ENCODE assay signal across 11 cellular contexts in genomic region chr9:1978941-1979340, GRCh38. TPM values are rescaled to one million over a fixed set of nuclear protein-coding genes. Genes with fewer than 3 reads are reported as not detected.
DNase-seq lines count a peak whose midpoint lies in the region; TF ChIP-seq lines count a peak whose summit lies in the region.
"Had no signal": no experiment of that assay in that cellular context is flagged by ENCODE, and none has a peak within 500 bp of the region (broad histone marks: within the 10 kb centered on the region; RNA-seq: fewer than 3 reads in every experiment).

No MANE protein-coding gene starts in this region.

- no peak overlapping the region for H3K4ac ChIP-seq in neuronal stem cell (ENCODE audit: low read length)

- H4K8ac ChIP-seq in neuronal stem cell (ENCODE audit: low read depth, low read length) = no peak overlapping the region

- H2BK15ac ChIP-seq in neuronal stem cell (ENCODE audit: low read length) = no peak overlapping the region

- H4K91ac ChIP-seq in neuronal stem cell (ENCODE audit: low read depth, low read length, poor library complexity) = no peak overlapping the region

- peaks cover 4% of the 10 kb centered on the region for H3K4me1 Mint-ChIP-seq in progenitor cell of endocrine pancreas (ENCODE audit: low read depth)
- H3K4me1 Mint-ChIP-seq: IgD-negative memory B cell had no signal

- in situ Hi-C loops in GM23248 (cut with MboI) = no loop called here

- H3K18ac ChIP-seq in neuronal stem cell (ENCODE audit: low read length) = no peak overlapping the region

- BruUV-seq in A673 (replicated peaks; lab: Mats Ljungman, UMichigan) = no TSS peak

- peak overlapping the region; percentile 7 for H3K27ac Mint-ChIP-seq in progenitor cell of endocrine pancreas
- H3K27ac Mint-ChIP-seq: activated CD4-positive, alpha-beta memory T cell treated with anti-CD3 and anti-CD28 coated beads for 36 hours; activated naive CD4-positive, alpha-beta T cell treated with anti-CD3 and anti-CD28 coated beads, Interleukin-2, amount 50 U/mL, for 72 hours; IgD-negative memory B cell had no signal

- peak overlapping the region; percentile 76 for H3K27ac ChIP-seq in GM23248
- H3K27ac ChIP-seq in A673 (ENCODE audit: low read depth, low read length, poor library complexity, severe bottlenecking) = no peak overlapping the region
- H3K27ac ChIP-seq in neuronal stem cell (replicated peaks; ENCODE audit: low read length) = no peak overlapping the region
- H3K27ac ChIP-seq in caudate nucleus (ENCODE audit: low read depth, low read length) = no peak overlapping the region

- peak overlapping the region; percentile 14; the same call in 1 of the 2 replicates for H3K9ac ChIP-seq in GM23248
- H3K9ac ChIP-seq in neuronal stem cell (ENCODE audit: low read depth, low read length, poor library complexity) = no peak overlapping the region

- peak overlapping the region; percentile 46 for H3K4me3 ChIP-seq in GM23248
- H3K4me3 ChIP-seq in A673 (ENCODE audit: low read depth, low read length, poor library complexity, severe bottlenecking) = no peak overlapping the region
- no peak overlapping the region for H3K4me3 ChIP-seq in neuronal stem cell (ENCODE audit: low read length in 2 of 2)

- no peak overlapping the region for H2AK5ac ChIP-seq in neuronal stem cell (ENCODE audit: low read depth, low read length)

- TF ChIP-seq CTCF in progenitor cell of endocrine pancreas (IDR thresholded peaks at IDR 0.05; ENCODE audit: unreplicated experiment) = no peak
- no peak for TF ChIP-seq CTCF in A673 (conservative IDR thresholded peaks at IDR 0.05; ENCODE audit: low read depth, low read length)

- H3K36me3 Mint-ChIP-seq in progenitor cell of endocrine pancreas (ENCODE audit: insufficient read depth) = no peaks in the 10 kb centered on the region
- H3K36me3 Mint-ChIP-seq: activated CD4-positive, alpha-beta memory T cell treated with anti-CD3 and anti-CD28 coated beads for 36 hours; activated naive CD4-positive, alpha-beta T cell treated with anti-CD3 and anti-CD28 coated beads, Interleukin-2, amount 50 U/mL, for 72 hours had no signal

- H2AFZ ChIP-seq in GM23248 = no peak overlapping the region
- no peak overlapping the region for H2AFZ ChIP-seq in neuronal stem cell (ENCODE audit: low read length)

- no peaks in the 10 kb centered on the region for H4K20me1 ChIP-seq in GM23248 (ENCODE audit: insufficient read depth)

- H3K36me3 ChIP-seq in GM23248 (ENCODE audit: low read depth) (no peaks in the 10 kb centered on the region), A673 (ENCODE audit: insufficient read depth, low read length, poor library complexity, severe bottlenecking) (no peaks in the 10 kb centered on the region), neuronal stem cell (replicated peaks in 1 of 2; ENCODE audit: control insufficient read depth in 2 of 2, insufficient read depth in 2 of 2, low read length in 2 of 2) (no peaks in the 10 kb centered on the region)

- WGBS in GM23248 (ENCODE audit: low coverage in 1 of 2, low lambda C conversion rate in 2 of 2, missing lambda C conversion rate in 2 of 2), 2 experiments = 0 to 2% methylated on average over 5 of the region's 5 CpGs
- no CpG with 5 or more reads among the region's 5 CpGs for WGBS in neuronal stem cell (ENCODE audit: extremely low coverage in 2 of 2, insufficient read length in 2 of 2, insufficient replicate concordance in 1 of 2), 2 donors

- no peak overlapping the region for H2BK5ac ChIP-seq in neuronal stem cell (ENCODE audit: low read length)

- no peaks in the 10 kb centered on the region for H3K27me3 ChIP-seq in GM23248 (replicated peaks; ENCODE audit: insufficient read depth)
- no peaks in the 10 kb centered on the region for H3K27me3 ChIP-seq in A673 (replicated peaks; ENCODE audit: insufficient read depth, low read depth, low read length, poor library complexity)
- H3K27me3 ChIP-seq in neuronal stem cell (ENCODE audit: control insufficient read depth in 3 of 3, insufficient read depth in 3 of 3, low read depth in 1 of 3, low read length in 3 of 3) = no peaks in the 10 kb centered on the region

- H3K9me3 Mint-ChIP-seq in progenitor cell of endocrine pancreas (ENCODE audit: low read depth) = no peaks in the 10 kb centered on the region
- H3K9me3 Mint-ChIP-seq: activated CD4-positive, alpha-beta memory T cell treated with anti-CD3 and anti-CD28 coated beads for 36 hours; activated naive CD4-positive, alpha-beta T cell treated with anti-CD3 and anti-CD28 coated beads, Interleukin-2, amount 50 U/mL, for 72 hours; IgD-negative memory B cell had no signal

- POLR2A ChIA-PET in A673 (lab: Charles Lee; ENCODE audit: low non-redundant PET) = no interaction called here

- intact Hi-C loops in A673 (cut with micrococcal nuclease; ENCODE audit: unreplicated experiment) = no loop called here

- H3K4me1 ChIP-seq in GM23248 (ENCODE audit: insufficient read depth) = peaks cover 32% of the 10 kb centered on the region
- no peaks in the 10 kb centered on the region for H3K4me1 ChIP-seq in A673 (ENCODE audit: insufficient read depth, low read length, poor library complexity, severe bottlenecking)
- H3K4me1 ChIP-seq in neuronal stem cell (ENCODE audit: control insufficient read depth in 2 of 2, insufficient read depth in 1 of 2, low read depth in 1 of 2, low read length in 2 of 2) = no peaks in the 10 kb centered on the region

- H3K9me3 ChIP-seq in GM23248 (ENCODE audit: low read depth) (no peaks in the 10 kb centered on the region), A673 (ENCODE audit: low read depth, low read length, poor library complexity, severe bottlenecking) (no peaks in the 10 kb centered on the region), neuronal stem cell (replicated peaks in 1 of 2; ENCODE audit: control insufficient read depth in 2 of 2, insufficient read depth in 1 of 2, low read depth in 1 of 2, low read length in 2 of 2) (no peaks in the 10 kb centered on the region)

- H3K4me3 Mint-ChIP-seq in progenitor cell of endocrine pancreas (ENCODE audit: low read depth) = no peak overlapping the region
- H3K4me3 Mint-ChIP-seq: activated CD4-positive, alpha-beta memory T cell treated with anti-CD3 and anti-CD28 coated beads for 36 hours; IgD-negative memory B cell had no signal

- H2BK12ac ChIP-seq in neuronal stem cell (ENCODE audit: low read length) = no peak overlapping the region

- H3K27me3 Mint-ChIP-seq in progenitor cell of endocrine pancreas = no peaks in the 10 kb centered on the region
- H3K27me3 Mint-ChIP-seq: activated CD4-positive, alpha-beta memory T cell treated with anti-CD3 and anti-CD28 coated beads for 36 hours had no signal

- peaks cover 26% of the 10 kb centered on the region for H3F3A ChIP-seq in GM23248 (ENCODE audit: insufficient read depth)

- peak; percentile 93 for DNase-seq in GM23248
- DNase-seq in RPMI7951 (ENCODE audit: low read depth) = peak; percentile 66
- DNase-seq in fibroblast of the conjunctiva (ENCODE audit: low read depth) = peak; percentile 72
- DNase-seq in progenitor cell of endocrine pancreas (ENCODE audit: low spot score, unreplicated experiment) = no peak
- no peak for DNase-seq in A673 (ENCODE audit: low spot score)
- DNase-seq in NCI-H1105 treated with DMSO at 0.1 percent for 48 hours (lab: John Stamatoyannopoulos, UW) = no peak
- no peak for DNase-seq in neuronal stem cell (ENCODE audit: low spot score)
- DNase-seq in caudate nucleus (lab: John Stamatoyannopoulos, UW) = no peak
- DNase-seq: activated CD4-positive, alpha-beta memory T cell treated with anti-CD3 and anti-CD28 coated beads for 36 hours had no signal

- H3K9me2 ChIP-seq in GM23248 (ENCODE audit: insufficient read depth) = no peaks in the 10 kb centered on the region

- H3K4me2 ChIP-seq in GM23248 (ENCODE audit: unreplicated experiment) = peak overlapping the region; percentile 73
- H3K4me2 ChIP-seq in neuronal stem cell (ENCODE audit: insufficient read depth, low read length, poor library complexity, severe bottlenecking) = no peak overlapping the region

- H3K23ac ChIP-seq in neuronal stem cell (ENCODE audit: low read depth, low read length, poor library complexity) = no peak overlapping the region

- CTCF ChIA-PET in A673 (lab: Charles Lee) = no interaction called here

- no peak overlapping the region for H2BK120ac ChIP-seq in neuronal stem cell (ENCODE audit: low read depth, low read length)

- no peaks in the 10 kb centered on the region for H3K79me1 ChIP-seq in neuronal stem cell (ENCODE audit: low read depth, low read length)

- no peaks in the 10 kb centered on the region for H3K79me2 ChIP-seq in GM23248 (ENCODE audit: insufficient read depth)

- no peak overlapping the region for H3K14ac ChIP-seq in neuronal stem cell (ENCODE audit: low read length)

RNA-seq across cellular contexts. Expression of gene SMARCA2, which starts 36.2 kb away (rescaled TPM):
- total RNA-seq in GM23248 (2014; rRNA removed; shearing (Covaris generic)) = 47.4 and 78.9 TPM in 2 replicates
- polyA plus RNA-seq in GM23248 (2016; fragmentation: Nextera tagmentation; extraction: Ambion mirVana) = 26.7 and 27.2 TPM in 2 replicates
- total RNA-seq in RPMI7951 (2014; rRNA removed; shearing (Covaris generic)) = 38.5 and 64.2 TPM in 2 replicates
- total RNA-seq in progenitor cell of endocrine pancreas (55.8 and 57.0 TPM in 2 replicates), A673 (2021) (59.6 and 69.0 TPM in 2 replicates)
- polyA plus RNA-seq in neuronal stem cell (2013, experiment 1 of 2) = 1.9 TPM
- polyA plus RNA-seq in neuronal stem cell (2013, experiment 2 of 2) = 2.2 TPM

Comparison
In these comparisons a context has a peak if more than half of its experiments do, and no peak if none do; other contexts are left out.
1. DNase-seq: peak in GM23248 (single experiment), RPMI7951 (single experiment) and fibroblast of the conjunctiva (single experiment); none in progenitor cell of endocrine pancreas (single experiment), A673 (single experiment), NCI-H1105 treated with DMSO at 0.1 percent for 48 hours (single experiment), neuronal stem cell (single experiment) and caudate nucleus (0 of 61).